In genomic region chr1:223401873-223402789, GRCh38 we compare ENCODE assay signal across 12 cellular contexts. TPM values are rescaled to one million over a fixed set of nuclear protein-coding genes. Genes with fewer than 3 reads are reported as not detected.
DNase-seq lines count a peak whose midpoint lies in the region; ATAC-seq and TF ChIP-seq lines count a peak whose summit lies in the region.
"Had no signal": no experiment of that assay in that cellular context is flagged by ENCODE, and none has a peak within 500 bp of the region (broad histone marks: within the 10 kb centered on the region; RNA-seq: fewer than 3 reads in every experiment).

No MANE protein-coding gene starts in this region.

- H3K27me3 ChIP-seq in mammary epithelial cell (ENCODE audit: insufficient read depth, low read length), result no peaks in the 10 kb centered on the region

- H3K9me3 ChIP-seq in mammary epithelial cell (replicated peaks; ENCODE audit: insufficient read depth, low read length), result no peaks in the 10 kb centered on the region
- H3K9me3 ChIP-seq: lower lobe of right lung had no signal

- intact Hi-C loops in mammary epithelial cell (cut with micrococcal nuclease), result no loop called here

- no peaks in the 10 kb centered on the region for H3K36me3 ChIP-seq in mammary epithelial cell (ENCODE audit: insufficient read depth, low read length)
- H3K36me3 ChIP-seq: lower lobe of right lung had no signal

- H3K79me2 ChIP-seq in mammary epithelial cell (ENCODE audit: insufficient read depth, low read length), result no peaks in the 10 kb centered on the region

- no peak overlapping the region for H3K4me2 ChIP-seq in mammary epithelial cell (ENCODE audit: insufficient read depth, low read depth, low read length)
- H3K4me2 ChIP-seq: KMS-11 had no signal

- TF ChIP-seq CTCF in mammary epithelial cell (conservative IDR thresholded peaks at IDR 0.05 in 1 of 2, IDR thresholded peaks at IDR 0.05 in 1 of 2; ENCODE audit: extremely low read depth in 1 of 2, insufficient read depth in 1 of 2, low read depth in 1 of 2, low read length in 2 of 2) (no peak), omental fat pad (IDR thresholded peaks at IDR 0.05) (no peak)

- peaks cover 14% of the 10 kb centered on the region for H3K4me1 ChIP-seq in mammary epithelial cell (ENCODE audit: insufficient read depth, low read length)
- H3K4me1 ChIP-seq: lower lobe of right lung had no signal

- no peak overlapping the region for H3K4me3 ChIP-seq in mammary epithelial cell (replicated peaks in 1 of 3; ENCODE audit: insufficient read depth in 1 of 3, low read depth in 2 of 3, low read length in 3 of 3)
- H3K4me3 ChIP-seq: lower lobe of right lung had no signal

- WGBS in mammary epithelial cell (ENCODE audit: low coverage, missing lambda C conversion rate), result 71% methylated on average over 1 of the region's 2 CpGs

- H3K27ac ChIP-seq in mammary epithelial cell (ENCODE audit: insufficient read depth, low read depth, low read length), result no peak overlapping the region
- H3K27ac ChIP-seq: KMS-11, lower lobe of right lung had no signal

- no peak overlapping the region for H3K9ac ChIP-seq in mammary epithelial cell (ENCODE audit: insufficient read depth, low read length)
- H3K9ac ChIP-seq: KMS-11 had no signal

- ATAC-seq in omental fat pad (ENCODE audit: low FRiP score), result peak; percentile 95
- ATAC-seq: lower lobe of right lung had no signal

- CTCF ChIA-PET in mammary epithelial cell (lab: Charles Lee; ENCODE audit: low non-redundant PET), result no interaction called here

- dilution Hi-C loops in mammary epithelial cell (cut with HindIII; ENCODE audit: low sequenced_read_pairs), result no loop called here

- peak; percentile 85 for DNase-seq in EH (ENCODE audit: low read depth)
- peak; percentile 64 for DNase-seq in HT1080 (ENCODE audit: low read depth)
- DNase-seq in mammary epithelial cell, result peak; percentile 79
- DNase-seq in omental fat pad (ENCODE audit: low spot score), result no peak
- DNase-seq in NCI-H2196 treated with DMSO at 0.1 percent for 48 hours (lab: John Stamatoyannopoulos, UW; ENCODE audit: unreplicated experiment), result no peak
- no peak for DNase-seq in NOMO-1 (lab: John Stamatoyannopoulos, UW; ENCODE audit: unreplicated experiment in 2 of 2)
- no peak for DNase-seq in SW 1271 (lab: John Stamatoyannopoulos, UW)
- DNase-seq: lower lobe of right lung, NCI-H524 treated with DMSO at 0.1 percent for 48 hours, T-helper 2 cell had no signal

- H2AFZ ChIP-seq in mammary epithelial cell (ENCODE audit: low read depth, low read length), result no peak overlapping the region

- no TSS peak for BruUV-seq in mammary epithelial cell (replicated peaks; lab: Mats Ljungman, UMichigan)

- H4K20me1 ChIP-seq in mammary epithelial cell (ENCODE audit: insufficient read depth, low read length), result no peaks in the 10 kb centered on the region

- in situ Hi-C loops in mammary epithelial cell (cut with MboI; ENCODE audit: low sequenced_read_pairs in 2 of 2), result no loop called here

RNA-seq across cellular contexts. Expression of gene CCDC185, which starts 8.9 kb away (rescaled TPM):
- not detected in 2 replicates for total RNA-seq in HT1080 (2014; rRNA removed; shearing (Covaris generic))
- polyA plus RNA-seq in HT1080 (2015; cell fraction: cytosol; rRNA removed), result not detected in 2 replicates
- polyA plus RNA-seq in HT1080 (2015; cell fraction: nucleus; rRNA removed), result not detected in 2 replicates
- total RNA-seq in mammary epithelial cell (not detected), omental fat pad (not detected)
- polyA plus RNA-seq in mammary epithelial cell, result not detected
- not detected for polyA minus RNA-seq in mammary epithelial cell
- total RNA-seq: activated T-helper 2 cell treated with anti-CD3 and anti-CD28 coated beads, Interferon-gamma antibody, Interleukin-2, Interleukin-4, amounts not matched to agents 10 μg/mL and 5 μg/mL and 100 μg/mL, durations not matched to agents 14 hours and 24 hours and 36 hours; lower lobe of right lung had no signal

RNA-seq across cellular contexts. Expression of gene SUSD4, which starts 38.2 kb away (rescaled TPM):
- 0.58 and 1.0 TPM in 2 replicates for total RNA-seq in HT1080 (2014; rRNA removed; shearing (Covaris generic))
- polyA plus RNA-seq in HT1080 (2015; cell fraction: cytosol; rRNA removed), result 3.6 and 4.8 TPM in 2 replicates
- polyA plus RNA-seq in HT1080 (2015; cell fraction: nucleus; rRNA removed), result 3.6 and 3.8 TPM in 2 replicates
- total RNA-seq in mammary epithelial cell (1 to 10 TPM; 2.3 to 5.7 TPM), omental fat pad (1 to 10 TPM in 2 of 4 donors, under 1 TPM in 2; 0.24 to 3.2 (median 0.90) TPM)
- polyA plus RNA-seq in mammary epithelial cell, result 5.8 TPM
- 15.6 TPM for polyA minus RNA-seq in mammary epithelial cell

Comparison
In these comparisons a context has a peak if more than half of its experiments do, and no peak if none do; other contexts are left out.
1. DNase-seq: peak in EH (single experiment), HT1080 (single experiment) and mammary epithelial cell (single experiment); none in omental fat pad (single experiment), NCI-H2196 treated with DMSO at 0.1 percent for 48 hours (single experiment), NOMO-1 (0 of 2) and SW 1271 (0 of 2).